Comparison of ENCODE assay signal across 8 cellular contexts in the genomic region with DNA sequence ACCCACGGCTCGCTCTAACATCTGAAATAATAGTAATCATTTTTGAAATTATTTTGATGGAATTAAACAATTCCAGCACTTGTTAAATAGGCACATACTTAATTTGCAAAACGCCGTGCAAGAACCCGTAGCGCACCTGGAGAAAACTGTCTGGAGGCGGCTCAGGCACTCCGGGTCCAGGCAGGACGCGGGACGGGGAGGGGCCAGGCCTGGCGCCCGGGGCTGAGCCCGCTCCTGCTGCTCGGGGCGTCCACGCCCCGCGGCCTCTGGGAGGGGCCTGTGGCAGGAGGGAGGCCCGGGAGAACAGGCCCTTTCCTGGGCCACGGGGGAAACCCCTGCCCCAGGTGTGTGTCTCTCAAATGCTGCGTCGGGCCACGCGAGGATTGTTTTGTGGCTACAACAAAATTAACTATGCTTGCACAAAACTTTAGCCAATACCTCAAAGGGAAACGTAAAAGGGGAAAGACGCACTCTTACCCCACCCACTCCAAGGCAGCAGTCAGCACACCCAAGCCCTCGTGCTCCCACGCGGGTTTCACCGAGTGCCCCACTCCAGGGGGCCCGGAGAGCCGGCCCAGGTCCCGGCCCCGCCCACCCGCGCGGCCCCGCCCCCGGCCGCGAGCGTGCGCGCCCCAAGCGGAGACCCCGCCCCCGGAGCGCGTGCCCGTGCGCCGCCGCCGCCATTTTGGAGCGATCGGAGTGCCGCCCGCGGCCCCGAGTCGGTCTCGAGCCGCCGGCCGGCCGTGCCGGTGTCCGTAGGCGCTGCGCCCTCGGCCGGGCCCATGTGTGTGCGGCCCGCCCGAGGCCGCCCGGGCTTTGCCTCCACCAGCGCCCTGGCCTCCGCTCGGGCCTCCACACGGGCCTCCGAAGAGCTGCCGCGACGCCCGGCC. TPM values are rescaled to one million over a fixed set of nuclear protein-coding genes. Genes with fewer than 3 reads are reported as not detected.
DNase-seq lines count a peak whose midpoint lies in the region; ATAC-seq, FAIRE-seq and TF ChIP-seq lines count a peak whose summit lies in the region.

A gene with protein sequence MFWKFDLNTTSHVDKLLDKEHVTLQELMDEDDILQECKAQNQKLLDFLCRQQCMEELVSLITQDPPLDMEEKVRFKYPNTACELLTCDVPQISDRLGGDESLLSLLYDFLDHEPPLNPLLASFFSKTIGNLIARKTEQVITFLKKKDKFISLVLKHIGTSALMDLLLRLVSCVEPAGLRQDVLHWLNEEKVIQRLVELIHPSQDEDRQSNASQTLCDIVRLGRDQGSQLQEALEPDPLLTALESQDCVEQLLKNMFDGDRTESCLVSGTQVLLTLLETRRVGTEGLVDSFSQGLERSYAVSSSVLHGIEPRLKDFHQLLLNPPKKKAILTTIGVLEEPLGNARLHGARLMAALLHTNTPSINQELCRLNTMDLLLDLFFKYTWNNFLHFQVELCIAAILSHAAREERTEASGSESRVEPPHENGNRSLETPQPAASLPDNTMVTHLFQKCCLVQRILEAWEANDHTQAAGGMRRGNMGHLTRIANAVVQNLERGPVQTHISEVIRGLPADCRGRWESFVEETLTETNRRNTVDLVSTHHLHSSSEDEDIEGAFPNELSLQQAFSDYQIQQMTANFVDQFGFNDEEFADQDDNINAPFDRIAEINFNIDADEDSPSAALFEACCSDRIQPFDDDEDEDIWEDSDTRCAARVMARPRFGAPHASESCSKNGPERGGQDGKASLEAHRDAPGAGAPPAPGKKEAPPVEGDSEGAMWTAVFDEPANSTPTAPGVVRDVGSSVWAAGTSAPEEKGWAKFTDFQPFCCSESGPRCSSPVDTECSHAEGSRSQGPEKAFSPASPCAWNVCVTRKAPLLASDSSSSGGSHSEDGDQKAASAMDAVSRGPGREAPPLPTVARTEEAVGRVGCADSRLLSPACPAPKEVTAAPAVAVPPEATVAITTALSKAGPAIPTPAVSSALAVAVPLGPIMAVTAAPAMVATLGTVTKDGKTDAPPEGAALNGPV (plus strand): TSS at position 677 of the 890 bp plus-strand sequence. CDS start 50,582 bp downstream, outside the sequence.

- no peaks in the 10 kb centered on the region for H3K27me3 Mint-ChIP-seq in CD4-positive, CD25-positive, alpha-beta regulatory T cell

- H3K4me3 ChIP-seq in CD4-positive, CD25-positive, alpha-beta regulatory T cell (ENCODE audit: low read depth, low read length): peak within 1 kb of the TSS; percentile 83
- H3K4me3 ChIP-seq in HL-60 (replicated peaks; ENCODE audit: insufficient read depth, low read length) (peak within 1 kb of the TSS; percentile 78), neutrophil (ENCODE audit: low read depth in 1 of 2, low read length in 1 of 2) (peak within 1 kb of the TSS; percentile 80 to 85)

- H3K4me1 ChIP-seq in CD4-positive, CD25-positive, alpha-beta regulatory T cell (ENCODE audit: control insufficient read depth, insufficient read depth, low read length, poor library complexity, severe bottlenecking): peaks cover 35% of the 10 kb centered on the region
- H3K4me1 ChIP-seq in neutrophil (ENCODE audit: control insufficient read depth in 1 of 2, insufficient read depth in 1 of 2, low read depth in 1 of 2, low read length in 1 of 2): peaks cover 12 to 13% of the 10 kb centered on the region in 2 experiments

- DNase-seq in CD4-positive, CD25-positive, alpha-beta regulatory T cell: peak; percentile 82 to 86 (median 82)
- DNase-seq in HL-60 (ENCODE audit: low read depth in 1 of 2, low spot score in 1 of 2): peak; percentile 49 to 64
- peak; percentile 82 for DNase-seq in activated gamma-delta T cell treated with anti-CD3 and anti-CD28 coated beads, Interleukin-2, amount 50 U/mL, for 16 hours (ENCODE audit: low read depth)
- DNase-seq in frontal cortex (ENCODE audit: low spot score in 2 of 2): peak; percentile 90 to 91

- FAIRE-seq in frontal cortex (lab: Jason Lieb, UNC): no peak

- no peaks in the 10 kb centered on the region for H3K27me3 ChIP-seq in CD4-positive, CD25-positive, alpha-beta regulatory T cell (ENCODE audit: control insufficient read depth, insufficient read depth, low read length)
- H3K27me3 ChIP-seq in HL-60 (ENCODE audit: insufficient read depth, poor library complexity, severe bottlenecking) (no peaks in the 10 kb centered on the region), neutrophil (no peaks in the 10 kb centered on the region)

- H3K36me3 ChIP-seq in CD4-positive, CD25-positive, alpha-beta regulatory T cell (ENCODE audit: control insufficient read depth, insufficient read depth, low read length): peaks cover 2% of the 10 kb centered on the region
- H3K36me3 ChIP-seq in neutrophil: no peaks in the 10 kb centered on the region

- H3K9me3 Mint-ChIP-seq in CD4-positive, CD25-positive, alpha-beta regulatory T cell: no peaks in the 10 kb centered on the region

- TF ChIP-seq CTCF in HL-60 (IDR thresholded peaks at IDR 0.05; ENCODE audit: insufficient read depth, low read length): no peak
- TF ChIP-seq CTCF in neutrophil (IDR thresholded peaks at IDR 0.05): peak; percentile 15
- no peak for TF ChIP-seq CTCF in subcutaneous adipose tissue (IDR thresholded peaks at IDR 0.05; ENCODE audit: low read depth)

- H3K4me1 Mint-ChIP-seq in CD4-positive, CD25-positive, alpha-beta regulatory T cell: peaks cover 0 to 12% (median 7%) of the 10 kb centered on the region in 4 donors

- no peaks in the 10 kb centered on the region for H3K9me3 ChIP-seq in CD4-positive, CD25-positive, alpha-beta regulatory T cell (ENCODE audit: control insufficient read depth in 2 of 2, low read length in 2 of 2)
- H3K9me3 ChIP-seq in neutrophil: no peaks in the 10 kb centered on the region

- H3K27ac ChIP-seq in CD4-positive, CD25-positive, alpha-beta regulatory T cell (ENCODE audit: insufficient read depth, low read length, poor library complexity, severe bottlenecking): peak within 1 kb of the TSS; percentile 91
- H3K27ac ChIP-seq in HL-60 (replicated peaks): peak within 1 kb of the TSS; percentile 58
- H3K27ac ChIP-seq in neutrophil: peak within 1 kb of the TSS; percentile 80

- H3K4me3 Mint-ChIP-seq in CD4-positive, CD25-positive, alpha-beta regulatory T cell: peak within 1 kb of the TSS; percentile 90 to 98 (median 92)

- peak; percentile 81 for TF ChIP-seq POLR2A in Raji (IDR thresholded peaks at IDR 0.05; ENCODE audit: insufficient read depth, low read depth, low read length)

- no peaks in the 10 kb centered on the region for H3K36me3 Mint-ChIP-seq in CD4-positive, CD25-positive, alpha-beta regulatory T cell

- H3K27ac Mint-ChIP-seq in CD4-positive, CD25-positive, alpha-beta regulatory T cell: peak within 1 kb of the TSS; percentile 83 to 95 (median 95)

- ATAC-seq in CD4-positive, CD25-positive, alpha-beta regulatory T cell (ENCODE audit: low read depth in 2 of 2): peak; percentile 80 to 84
- peak; percentile 73 for ATAC-seq in GM19397 (IDR thresholded peaks at IDR 0.05; ENCODE audit: unreplicated experiment)

RNA-seq across cellular contexts. Expression of the gene that starts here (rescaled TPM):
- 85.7 TPM for total RNA-seq in CD4-positive, CD25-positive, alpha-beta regulatory T cell
- 10 to 100 TPM; 15.9 to 19.4 (median 17.2) TPM for polyA plus RNA-seq in CD4-positive, CD25-positive, alpha-beta regulatory T cell
- 62.4 TPM for total RNA-seq in frontal cortex
- 10 to 100 TPM; 23.8 to 86.3 (median 37.0) TPM for total RNA-seq in subcutaneous adipose tissue

Comparison
In these comparisons a context has a peak if more than half of its experiments do, and no peak if none do; other contexts are left out.
1. Peak in every context shown above with its lines: DNase-seq, ATAC-seq, H3K4me3 ChIP-seq and H3K27ac ChIP-seq.